ENCODE assay signal across 1 cellular context in the genomic region with DNA sequence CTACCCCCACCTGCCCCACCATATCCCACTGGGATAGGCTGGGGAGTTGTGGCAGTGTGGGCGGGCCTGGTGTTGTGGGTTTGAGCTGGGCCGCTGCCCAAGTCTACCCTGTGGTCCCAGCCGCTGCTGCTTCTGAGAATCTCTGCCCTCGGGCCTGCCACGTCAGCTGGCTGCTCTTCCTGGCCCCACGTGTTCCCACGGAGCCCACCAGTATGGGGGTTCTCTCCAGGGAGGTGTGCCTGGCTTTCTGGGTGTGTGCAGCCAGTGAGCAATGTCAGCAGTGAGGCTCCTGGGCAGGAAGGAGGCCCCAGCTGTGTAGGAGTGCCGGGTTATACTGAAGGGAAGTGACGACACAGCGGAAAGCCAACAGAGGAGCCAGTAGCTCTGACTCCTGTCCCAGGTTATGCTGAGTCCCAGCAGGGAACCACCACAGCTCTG.
TF ChIP-seq lines count a peak whose summit lies in the region.

No MANE protein-coding gene starts in this region.

TF ChIP-seq in H1, 55 proteins besides CTCF, POLR2A, EP300 and RAD21:
- no peak for TF ChIP-seq NANOG (IDR thresholded peaks at IDR 0.05; ENCODE audit: insufficient read depth, low read depth, low read length, poor library complexity, severe bottlenecking)
- TF ChIP-seq BACH1 (IDR thresholded peaks at IDR 0.05; ENCODE audit: low read length) = no peak
- TF ChIP-seq TEAD4 (IDR thresholded peaks at IDR 0.05; ENCODE audit: low read depth, low read length) = no peak
- no peak for TF ChIP-seq TAF7 (optimal IDR thresholded peaks at IDR 0.05; ENCODE audit: borderline replicate concordance, low read depth, low read length)
- TF ChIP-seq CTBP2 (IDR thresholded peaks at IDR 0.05; ENCODE audit: borderline replicate concordance, insufficient read depth, insufficient read length, low read length) = no peak
- TF ChIP-seq, protein P1, sequence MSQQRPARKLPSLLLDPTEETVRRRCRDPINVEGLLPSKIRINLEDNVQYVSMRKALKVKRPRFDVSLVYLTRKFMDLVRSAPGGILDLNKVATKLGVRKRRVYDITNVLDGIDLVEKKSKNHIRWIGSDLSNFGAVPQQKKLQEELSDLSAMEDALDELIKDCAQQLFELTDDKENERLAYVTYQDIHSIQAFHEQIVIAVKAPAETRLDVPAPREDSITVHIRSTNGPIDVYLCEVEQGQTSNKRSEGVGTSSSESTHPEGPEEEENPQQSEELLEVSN (IDR thresholded peaks at IDR 0.05) = no peak
- TF ChIP-seq CBX8 (IDR thresholded peaks at IDR 0.05; ENCODE audit: borderline replicate concordance, low read depth, low read length) = no peak
- no peak for TF ChIP-seq BRCA1 (IDR thresholded peaks at IDR 0.05; ENCODE audit: low read depth, low read length)
- no peak for TF ChIP-seq POLR2AphosphoS5 (IDR thresholded peaks at IDR 0.05; ENCODE audit: low read depth, low read length)
- TF ChIP-seq RNF2 (IDR thresholded peaks at IDR 0.05; ENCODE audit: borderline replicate concordance, low read depth, low read length, missing control alignments, poor library complexity, severe bottlenecking) = no peak
- TF ChIP-seq CEBPB (IDR thresholded peaks at IDR 0.05; ENCODE audit: low read depth, low read length) = no peak
- no peak for TF ChIP-seq KDM1A (IDR thresholded peaks at IDR 0.05; ENCODE audit: borderline replicate concordance, low read length)
- no peak; a peak in 1 of 4 replicates for TF ChIP-seq HDAC2 (IDR thresholded peaks at IDR 0.05; ENCODE audit: borderline replicate concordance in 1 of 2, low read depth in 2 of 2, low read length in 2 of 2)
- TF ChIP-seq FOSL1 (IDR thresholded peaks at IDR 0.05; ENCODE audit: insufficient read depth, low read depth, low read length) = no peak
- no peak for TF ChIP-seq KDM5A (IDR thresholded peaks at IDR 0.05; ENCODE audit: low read length)
- no peak for TF ChIP-seq SP1 (IDR thresholded peaks at IDR 0.05; ENCODE audit: low read depth, low read length)
- no peak for TF ChIP-seq SIN3A (conservative IDR thresholded peaks at IDR 0.05 in 1 of 2, IDR thresholded peaks at IDR 0.05 in 1 of 2; ENCODE audit: low read depth in 1 of 2, low read length in 2 of 2)
- TF ChIP-seq KDM4A (IDR thresholded peaks at IDR 0.05; ENCODE audit: low read depth, low read length, severe bottlenecking) = no peak
